In genomic region chr14:42001436-42001835, GRCh38 we compare ENCODE assay signal across 15 cellular contexts.
DNase-seq lines count a peak whose midpoint lies in the region; ATAC-seq, FAIRE-seq and TF ChIP-seq lines count a peak whose summit lies in the region.
"Had no signal": no experiment of that assay in that cellular context is flagged by ENCODE, and none has a peak within 500 bp of the region (broad histone marks: within the 10 kb centered on the region; RNA-seq: fewer than 3 reads in every experiment).

No MANE protein-coding gene starts in this region.

- H3F3A ChIP-seq in SU-DHL-6 (ENCODE audit: insufficient read depth) (no peaks in the 10 kb centered on the region), smooth muscle cell (ENCODE audit: low read depth) (no peaks in the 10 kb centered on the region), neural progenitor cell (ENCODE audit: low read depth) (no peaks in the 10 kb centered on the region)

- DNase-seq in HepG2 (ENCODE audit: low spot score) (no peak), right lobe of liver (no peak), fibroblast of pulmonary artery (ENCODE audit: low read depth) (peak; percentile 27), smooth muscle cell (lab: John Stamatoyannopoulos, UW; ENCODE audit: unreplicated experiment) (no peak), neural progenitor cell (ENCODE audit: low spot score) (no peak), Kasumi-1 (lab: John Stamatoyannopoulos, UW) (no peak), HT-29 (ENCODE audit: low spot score) (no peak)
- DNase-seq: 8988T, AML-193, H7 had no signal

- H3K4me3 ChIP-seq in HepG2 (replicated peaks in 1 of 3; ENCODE audit: insufficient read depth in 1 of 3, low read depth in 2 of 3, low read length in 3 of 3) (no peak overlapping the region), right lobe of liver (no peak overlapping the region), SU-DHL-6 (ENCODE audit: insufficient read depth, low read length, poor library complexity, severe bottlenecking) (no peak overlapping the region), fibroblast of pulmonary artery (replicated peaks; ENCODE audit: low read depth, low read length) (no peak overlapping the region), smooth muscle cell (no peak overlapping the region), neural progenitor cell (no peak overlapping the region)
- H3K4me3 ChIP-seq: BLaER1, GM12878, GM23338 had no signal

- peaks cover 56% of the 10 kb centered on the region for H3K9me3 ChIP-seq in HepG2 (ENCODE audit: low read length)
- no peaks in the 10 kb centered on the region for H3K9me3 ChIP-seq in right lobe of liver
- H3K9me3 ChIP-seq in SU-DHL-6 (ENCODE audit: insufficient read depth, low read length) = no peaks in the 10 kb centered on the region
- no peaks in the 10 kb centered on the region for H3K9me3 ChIP-seq in smooth muscle cell (replicated peaks; ENCODE audit: low read depth)
- H3K9me3 ChIP-seq in neural progenitor cell (ENCODE audit: low read depth) = no peaks in the 10 kb centered on the region
- H3K9me3 ChIP-seq: BLaER1 had no signal

- H3K4me2 ChIP-seq in HepG2 (ENCODE audit: low read depth, low read length) = no peak overlapping the region
- H3K4me2 ChIP-seq in SU-DHL-6 (ENCODE audit: low read depth, low read length, poor library complexity, severe bottlenecking) = no peak overlapping the region
- H3K4me2 ChIP-seq in smooth muscle cell = peak overlapping the region; percentile 46
- H3K4me2 ChIP-seq in neural progenitor cell = no peak overlapping the region
- H3K4me2 ChIP-seq: BLaER1, GM23338 had no signal

- no peak for TF ChIP-seq CTCF in HepG2 (CRISPR knock-in tag; IDR thresholded peaks at IDR 0.05)
- TF ChIP-seq CTCF in right lobe of liver (IDR thresholded peaks at IDR 0.05) = no peak
- no peak for TF ChIP-seq CTCF in SU-DHL-6 (IDR thresholded peaks at IDR 0.05; ENCODE audit: insufficient read depth, low read length, poor library complexity, severe bottlenecking)
- TF ChIP-seq CTCF in fibroblast of pulmonary artery (IDR thresholded peaks at IDR 0.05; ENCODE audit: low read length, missing control alignments) = no peak
- no peak for TF ChIP-seq CTCF in smooth muscle cell (IDR thresholded peaks at IDR 0.05; ENCODE audit: borderline replicate concordance, insufficient read depth, poor library complexity, severe bottlenecking)
- no peak for TF ChIP-seq CTCF in neural progenitor cell (IDR thresholded peaks at IDR 0.05)

- H3K36me3 ChIP-seq in HepG2 (replicated peaks in 1 of 2; ENCODE audit: control insufficient read depth in 1 of 2, insufficient read depth in 2 of 2, low read length in 2 of 2) = no peaks in the 10 kb centered on the region
- H3K36me3 ChIP-seq in right lobe of liver = no peaks in the 10 kb centered on the region
- no peaks in the 10 kb centered on the region for H3K36me3 ChIP-seq in SU-DHL-6 (ENCODE audit: low read length)
- no peaks in the 10 kb centered on the region for H3K36me3 ChIP-seq in smooth muscle cell (ENCODE audit: low read depth)
- H3K36me3 ChIP-seq in neural progenitor cell = no peaks in the 10 kb centered on the region
- H3K36me3 ChIP-seq: BLaER1 had no signal

- no peak overlapping the region for H3K27ac Mint-ChIP-seq in neural progenitor cell
- H3K27ac Mint-ChIP-seq: GM23338 had no signal

- BruUV-seq in HepG2 (replicated peaks; lab: Mats Ljungman, UMichigan) = no TSS peak

- no peak for FAIRE-seq in HepG2 (lab: Jason Lieb, UNC)
- FAIRE-seq: GM12878, GM18507 had no signal

- ATAC-seq in HepG2 (no peak), right lobe of liver (no peak)
- ATAC-seq: GM12878, GM23338 had no signal

- WGBS in HepG2 (ENCODE audit: low lambda C conversion rate) = 2% methylated on average over 3 of the region's 3 CpGs
- 65% methylated on average over 3 of the region's 3 CpGs for WGBS in right lobe of liver (ENCODE audit: insufficient coverage, low coverage, low lambda C conversion rate, missing lambda C conversion rate)
- 80% methylated on average over 3 of the region's 3 CpGs for WGBS in smooth muscle cell (ENCODE audit: low lambda C conversion rate)

- H3K9me3 Mint-ChIP-seq in neural progenitor cell = no peaks in the 10 kb centered on the region
- H3K9me3 Mint-ChIP-seq: GM23338 had no signal

- H3K27me3 ChIP-seq in HepG2 (ENCODE audit: control insufficient read depth in 1 of 2, insufficient read depth in 2 of 2, low read length in 2 of 2) = no peaks in the 10 kb centered on the region
- no peaks in the 10 kb centered on the region for H3K27me3 ChIP-seq in right lobe of liver
- no peaks in the 10 kb centered on the region for H3K27me3 ChIP-seq in SU-DHL-6 (ENCODE audit: low read length)
- H3K27me3 ChIP-seq in smooth muscle cell (ENCODE audit: low read depth) = no peaks in the 10 kb centered on the region
- no peaks in the 10 kb centered on the region for H3K27me3 ChIP-seq in neural progenitor cell
- H3K27me3 ChIP-seq: BLaER1 had no signal

- no peak for TF ChIP-seq EP300 in HepG2 (IDR thresholded peaks at IDR 0.05; ENCODE audit: low read depth in 2 of 2, low read length in 2 of 2)
- TF ChIP-seq EP300 in HepG2 (CRISPR knock-in tag; IDR thresholded peaks at IDR 0.05; ENCODE audit: borderline replicate concordance) = no peak

- in situ Hi-C loops in HepG2 (cut with HindIII; ENCODE audit: extremely low pct_ligation_motif_present, low pct_unique_long_range_greater_than_20kb) = no loop called here

- H3K36me3 Mint-ChIP-seq in neural progenitor cell = no peaks in the 10 kb centered on the region

- no peaks in the 10 kb centered on the region for H3K27me3 Mint-ChIP-seq in neural progenitor cell (ENCODE audit: insufficient read depth, low read depth)

- H4K20me1 ChIP-seq in HepG2 (ENCODE audit: insufficient read depth, low read length) (no peaks in the 10 kb centered on the region), SU-DHL-6 (ENCODE audit: low read depth, low read length) (no peaks in the 10 kb centered on the region), smooth muscle cell (ENCODE audit: low read depth) (no peaks in the 10 kb centered on the region), neural progenitor cell (ENCODE audit: low read depth) (no peaks in the 10 kb centered on the region)
- H4K20me1 ChIP-seq: BLaER1 had no signal

- POLR2A ChIA-PET in HepG2 (lab: Yijun Ruan, JAX) = no interaction called here

- H3K4me1 ChIP-seq in HepG2 (ENCODE audit: insufficient read depth, low read length) (no peaks in the 10 kb centered on the region), right lobe of liver (no peaks in the 10 kb centered on the region), smooth muscle cell (ENCODE audit: low read depth) (peaks cover 12% of the 10 kb centered on the region), neural progenitor cell (no peaks in the 10 kb centered on the region)
- H3K4me1 ChIP-seq: BLaER1 had no signal

- H3K79me2 ChIP-seq in HepG2 (ENCODE audit: insufficient read depth, low read length) = no peaks in the 10 kb centered on the region
- no peaks in the 10 kb centered on the region for H3K79me2 ChIP-seq in SU-DHL-6 (ENCODE audit: insufficient read depth, low read length)
- no peaks in the 10 kb centered on the region for H3K79me2 ChIP-seq in smooth muscle cell (ENCODE audit: low read depth)
- no peaks in the 10 kb centered on the region for H3K79me2 ChIP-seq in neural progenitor cell (ENCODE audit: low read depth)

- H2AFZ ChIP-seq in HepG2 (ENCODE audit: low read length) = no peak overlapping the region
- peak overlapping the region; percentile 48 for H2AFZ ChIP-seq in SU-DHL-6 (ENCODE audit: low read depth, low read length, severe bottlenecking)
- H2AFZ ChIP-seq in smooth muscle cell (ENCODE audit: low read depth) = no peak overlapping the region
- H2AFZ ChIP-seq in neural progenitor cell (replicated peaks) = no peak overlapping the region
- H2AFZ ChIP-seq: GM23338 had no signal

- no peaks in the 10 kb centered on the region for H3K4me1 Mint-ChIP-seq in neural progenitor cell
- H3K4me1 Mint-ChIP-seq: GM23338 had no signal

- CTCF ChIA-PET in HepG2 (lab: Yijun Ruan, JAX; ENCODE audit: low intra/inter-chr PET ratio, low total read pairs) = no interaction called here

- H3K9ac ChIP-seq in HepG2 (ENCODE audit: insufficient read depth, low read depth, low read length) (no peak overlapping the region), SU-DHL-6 (ENCODE audit: low read length) (no peak overlapping the region), smooth muscle cell (ENCODE audit: low read depth) (no peak overlapping the region), neural progenitor cell (no peak overlapping the region)
- H3K9ac ChIP-seq: BLaER1 had no signal

- TF ChIP-seq POLR2A in HepG2 (IDR thresholded peaks at IDR 0.05; ENCODE audit: insufficient read depth in 1 of 2, low read depth in 2 of 2, low read length in 2 of 2) (no peak), right lobe of liver (IDR thresholded peaks at IDR 0.05) (no peak)

- H3K4me3 Mint-ChIP-seq in neural progenitor cell = no peak overlapping the region
- H3K4me3 Mint-ChIP-seq: GM23338 had no signal

- intact Hi-C loops in HepG2 (cut with micrococcal nuclease; ENCODE audit: unreplicated experiment) = no loop called here
- intact Hi-C loops in right lobe of liver (cut with DNase I) = no loop called here

- no peak overlapping the region for H3K27ac ChIP-seq in HepG2 (ENCODE audit: extremely low read length, insufficient read depth, low read length)
- H3K27ac ChIP-seq in right lobe of liver = no peak overlapping the region
- no peak overlapping the region for H3K27ac ChIP-seq in SU-DHL-6 (ENCODE audit: low read depth, low read length)
- peak overlapping the region; percentile 60 for H3K27ac ChIP-seq in smooth muscle cell (ENCODE audit: low read depth)
- no peak overlapping the region for H3K27ac ChIP-seq in neural progenitor cell
- H3K27ac ChIP-seq: BLaER1 had no signal

- H3K9me2 ChIP-seq in SU-DHL-6 (replicated peaks; ENCODE audit: insufficient read depth, low read length) = no peaks in the 10 kb centered on the region

- TF ChIP-seq RAD21 in HepG2 (CRISPR knock-in tag; IDR thresholded peaks at IDR 0.05) = no peak

TF ChIP-seq in HepG2, 621 proteins besides CTCF, POLR2A, EP300 and RAD21:
- TF ChIP-seq SALL2 (CRISPR knock-in tag; IDR thresholded peaks at IDR 0.05) (no peak), ZNF282 (IDR thresholded peaks at IDR 0.05; ENCODE audit: partially characterized antibody) (peak; percentile 10)
